8 cellular contexts compared by ENCODE assay signal in genomic region chr16:53773150-53773846, GRCh38.
DNase-seq lines count a peak whose midpoint lies in the region; ATAC-seq and TF ChIP-seq lines count a peak whose summit lies in the region.

No MANE protein-coding gene starts in this region.

- TF ChIP-seq CTCF in VCaP (conservative IDR thresholded peaks at IDR 0.05) (peak; percentile 80), left ventricle myocardium inferior (IDR thresholded peaks at IDR 0.05; ENCODE audit: borderline replicate concordance) (peak; percentile 77), gastrocnemius medialis (IDR thresholded peaks at IDR 0.05 in 4 of 5, conservative IDR thresholded peaks at IDR 0.05 in 1 of 5) (peak in 4 of 5 experiments; percentile 27 to 59 (median 40))

- H3K4me3 ChIP-seq in left ventricle myocardium inferior (no peak overlapping the region), gastrocnemius medialis (no peak overlapping the region)

- H3K27me3 ChIP-seq in left ventricle myocardium inferior (ENCODE audit: low read depth): no peaks in the 10 kb centered on the region
- H3K27me3 ChIP-seq in gastrocnemius medialis: no peaks in the 10 kb centered on the region

- peak; percentile 70 for DNase-seq in DMS 273 (lab: John Stamatoyannopoulos, UW; ENCODE audit: unreplicated experiment)
- peak; percentile 41 for DNase-seq in NCI-H1694 treated with DMSO at 0.1 percent for 48 hours (lab: John Stamatoyannopoulos, UW)
- DNase-seq in left ventricle myocardium inferior: no peak
- DNase-seq in gastrocnemius medialis: no peak
- no peak for DNase-seq in activated CD4-positive, alpha-beta T cell treated with anti-CD3 and anti-CD28 coated beads for 48 hours

- in situ Hi-C loops in gastrocnemius medialis (cut with MboI; ENCODE audit: low sequenced_read_pairs in 4 of 4): no loop called here

- H3K27ac ChIP-seq in VCaP: peak overlapping the region; percentile 70
- peak overlapping the region; percentile 66 for H3K27ac ChIP-seq in left ventricle myocardium inferior (replicated peaks)
- no peak overlapping the region for H3K27ac ChIP-seq in gastrocnemius medialis

- ATAC-seq in GM21786 (IDR thresholded peaks at IDR 0.05; ENCODE audit: unreplicated experiment) (peak; percentile 56), gastrocnemius medialis (peak; percentile 76 to 83), GM19328 (IDR thresholded peaks at IDR 0.05; ENCODE audit: unreplicated experiment) (no peak)

- H3K36me3 ChIP-seq in left ventricle myocardium inferior (no peaks in the 10 kb centered on the region), gastrocnemius medialis (no peaks in the 10 kb centered on the region)

- H3K9me3 ChIP-seq in left ventricle myocardium inferior (replicated peaks) (no peaks in the 10 kb centered on the region), gastrocnemius medialis (no peaks in the 10 kb centered on the region)

- intact Hi-C loops in left ventricle myocardium inferior (cut with micrococcal nuclease): loop anchor here (10.0 kb wide), 1 partner anchor 1372 kb away; no protein-coding TSS in a partner anchor
- intact Hi-C loops in gastrocnemius medialis (cut with DNase I; ENCODE audit: low total_unique reads): loop anchor here (10.0 kb wide), 1 partner anchor 512 kb away; the partner anchor contains the start of gene IRX3

- TF ChIP-seq POLR2A in gastrocnemius medialis (IDR thresholded peaks at IDR 0.05): no peak

- H3K4me1 ChIP-seq in left ventricle myocardium inferior: peaks cover 89% of the 10 kb centered on the region
- peaks cover 35 to 41% of the 10 kb centered on the region in 2 donors for H3K4me1 ChIP-seq in gastrocnemius medialis

Comparison
In these comparisons a context has a peak if more than half of its experiments do, and no peak if none do; other contexts are left out.
1. DNase-seq: peak in DMS 273 (single experiment) and NCI-H1694 treated with DMSO at 0.1 percent for 48 hours (single experiment); none in left ventricle myocardium inferior (single experiment), gastrocnemius medialis (0 of 2) and activated CD4-positive, alpha-beta T cell treated with anti-CD3 and anti-CD28 coated beads for 48 hours (single experiment).
2. H3K27ac ChIP-seq: peak in VCaP (single experiment) and left ventricle myocardium inferior (single experiment); none in gastrocnemius medialis (0 of 4).
3. Peak in every context shown above with its lines, with median percentiles within 50 percentile points of each other: CTCF ChIP-seq.